28 cellular contexts compared by ENCODE assay signal in genomic region chr6:169714595-169714994, GRCh38.
"Had no signal": no experiment of that assay in that cellular context is flagged by ENCODE, and none has a peak within 500 bp of the region (broad histone marks: within the 10 kb centered on the region; RNA-seq: fewer than 3 reads in every experiment).

No MANE protein-coding gene starts in this region.

- H3K9me3 Mint-ChIP-seq: activated CD4-positive, alpha-beta memory T cell treated with anti-CD3 and anti-CD28 coated beads for 36 hours; activated CD4-positive, alpha-beta T cell treated with anti-CD3 and anti-CD28 coated beads, Interleukin-2, amount 10 ng/mL, durations not matched to agents 7 days and 5 days; activated naive CD4-positive, alpha-beta T cell treated with anti-CD3 and anti-CD28 coated beads, Interleukin-2, amount 50 U/mL, for 24 hours; activated T-helper 2 cell treated with anti-CD3 and anti-CD28 coated beads, Interferon-gamma antibody, Interleukin-2, Interleukin-4, amounts not matched to agents 10 μg/mL and 5 μg/mL and 100 μg/mL, durations not matched to agents 14 hours and 24 hours and 36 hours; IgD-negative memory B cell; T-helper 2 cell treated with Interferon-gamma antibody and Interleukin-4, amounts not matched to agents 5 μg/mL and 100 μg/mL, for 36 hours had no signal

- ATAC-seq: activated CD8-positive, alpha-beta memory T cell treated with anti-CD3 and anti-CD28 coated beads, Interleukin-2, amount 10 ng/mL, durations not matched to agents 7 days and 5 days; Panc1 had no signal

- H3K4me3 ChIP-seq: MG63, SJCRH30, SK-N-MC had no signal

- DNase-seq: activated CD4-positive, alpha-beta memory T cell treated with anti-CD3 and anti-CD28 coated beads for 36 hours; activated CD4-positive, alpha-beta T cell treated with anti-CD3 and anti-CD28 coated beads, Interleukin-2, amount 10 ng/mL, durations not matched to agents 7 days and 5 days; activated CD8-positive, alpha-beta memory T cell treated with anti-CD3 and anti-CD28 coated beads for 24 hours; activated CD8-positive, alpha-beta memory T cell treated with anti-CD3 and anti-CD28 coated beads, Interleukin-2, amount 10 ng/mL, durations not matched to agents 7 days and 5 days; activated CD8-positive, alpha-beta memory T cell treated with anti-CD3 and anti-CD28 coated beads, Interleukin-2, amount 50 U/mL, for 48 hours; activated gamma-delta T cell; activated naive CD4-positive, alpha-beta T cell treated with Interleukin-2 at 50 U/mL for 16 hours; aorta; brain microvascular endothelial cell; central memory CD4-positive, alpha-beta T cell; Kasumi-1; KBM-7; MG63; NCI-H1048; NCI-H1105 treated with DMSO at 0.1 percent for 48 hours; NCI-H1436 treated with DMSO at 0.1 percent for 48 hours; NCI-H1694 treated with DMSO at 0.1 percent for 48 hours; NCI-H2029; NCI-H345; NCI-H524 treated with DMSO at 0.1 percent for 48 hours; SHP77; SJCRH30 had no signal

- H3K27me3 ChIP-seq: brain microvascular endothelial cell, MG63, SJCRH30 had no signal

- H3K27ac Mint-ChIP-seq: activated CD4-positive, alpha-beta T cell treated with anti-CD3 and anti-CD28 coated beads, Interleukin-2, amount 10 ng/mL, durations not matched to agents 7 days and 5 days; activated CD8-positive, alpha-beta memory T cell treated with anti-CD3 and anti-CD28 coated beads, Interleukin-2, amount 10 ng/mL, durations not matched to agents 7 days and 5 days; activated T-helper 2 cell treated with anti-CD3 and anti-CD28 coated beads, Interferon-gamma antibody, Interleukin-2, Interleukin-4, amounts not matched to agents 10 μg/mL and 5 μg/mL and 100 μg/mL, durations not matched to agents 14 hours and 24 hours and 36 hours; T-helper 2 cell treated with Interferon-gamma antibody and Interleukin-4, amounts not matched to agents 5 μg/mL and 100 μg/mL, for 36 hours had no signal

- H3K27me3 Mint-ChIP-seq: activated CD4-positive, alpha-beta memory T cell treated with anti-CD3 and anti-CD28 coated beads for 36 hours; activated CD4-positive, alpha-beta T cell treated with anti-CD3 and anti-CD28 coated beads, Interleukin-2, amount 10 ng/mL, durations not matched to agents 7 days and 5 days; activated CD8-positive, alpha-beta memory T cell treated with anti-CD3 and anti-CD28 coated beads, Interleukin-2, amount 10 ng/mL, durations not matched to agents 7 days and 5 days; activated naive CD4-positive, alpha-beta T cell treated with anti-CD3 and anti-CD28 coated beads, Interleukin-2, amount 50 U/mL, for 24 hours; IgD-negative memory B cell had no signal

- H3K9me3 ChIP-seq: MG63, SJCRH30 had no signal

- H3K27ac ChIP-seq: brain microvascular endothelial cell, SJCRH30, SK-N-MC had no signal

- H3K4me3 Mint-ChIP-seq: activated CD4-positive, alpha-beta memory T cell treated with anti-CD3 and anti-CD28 coated beads for 36 hours; activated CD4-positive, alpha-beta T cell treated with anti-CD3 and anti-CD28 coated beads, Interleukin-2, amount 10 ng/mL, durations not matched to agents 7 days and 5 days; activated CD8-positive, alpha-beta memory T cell treated with anti-CD3 and anti-CD28 coated beads, Interleukin-2, amount 10 ng/mL, durations not matched to agents 7 days and 5 days; activated naive CD4-positive, alpha-beta T cell treated with anti-CD3 and anti-CD28 coated beads, Interleukin-2, amount 50 U/mL, for 24 hours; IgD-negative memory B cell; T-helper 2 cell treated with Interferon-gamma antibody and Interleukin-4, amounts not matched to agents 5 μg/mL and 100 μg/mL, for 36 hours had no signal
